ENCODE assay signal across 32 cellular contexts in the genomic region with DNA sequence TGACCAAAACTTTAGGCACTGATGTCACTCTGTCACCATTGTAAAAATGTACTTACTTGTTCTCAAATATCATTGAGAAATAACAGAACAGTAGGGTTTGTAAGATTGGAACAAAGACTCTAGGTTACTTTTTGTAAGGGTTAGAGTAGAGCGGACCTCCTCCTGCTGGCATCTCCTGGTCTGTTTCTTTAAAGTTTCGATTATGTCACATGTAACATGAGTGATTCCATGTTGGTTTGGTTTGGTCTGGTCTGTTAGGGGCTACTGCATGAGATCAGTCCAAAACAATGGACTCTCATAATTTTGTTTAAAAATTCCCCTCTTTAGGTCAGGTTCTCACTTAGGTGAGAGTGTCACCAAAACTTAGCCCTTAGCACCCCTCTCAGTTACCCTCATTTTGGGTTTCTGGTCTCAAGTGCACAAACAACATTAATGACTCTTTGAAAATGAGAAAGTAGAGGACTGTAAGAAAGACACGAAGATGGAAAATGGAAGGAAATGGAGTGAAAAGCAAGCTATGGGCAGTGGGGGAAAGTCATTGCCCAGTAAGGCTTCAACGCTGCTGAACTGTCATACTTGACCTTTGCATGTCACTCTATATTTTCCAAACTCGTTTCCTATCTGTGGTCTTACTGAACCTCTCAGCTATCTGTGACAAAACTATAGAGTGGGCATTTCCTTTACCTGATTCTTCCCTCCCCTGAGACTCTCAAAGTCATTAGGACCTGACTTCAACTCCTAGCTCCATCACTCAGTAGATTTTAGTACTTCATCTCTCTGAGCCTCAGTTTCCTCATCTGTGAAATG. TPM values are rescaled to one million over a fixed set of nuclear protein-coding genes. Genes with fewer than 3 reads are reported as not detected.
DNase-seq lines count a peak whose midpoint lies in the region; ATAC-seq and TF ChIP-seq lines count a peak whose summit lies in the region.
"Had no signal": no experiment of that assay in that cellular context is flagged by ENCODE, and none has a peak within 500 bp of the region (broad histone marks: within the 10 kb centered on the region; RNA-seq: fewer than 3 reads in every experiment).

No MANE protein-coding gene starts in this region.

- no peak overlapping the region for H3K4me2 ChIP-seq in PC-9

- no peak overlapping the region for H3K27ac Mint-ChIP-seq in activated CD4-positive, alpha-beta T cell treated with anti-CD3 and anti-CD28 coated beads for 36 hours
- H3K27ac Mint-ChIP-seq in activated CD4-positive, alpha-beta T cell treated with anti-CD3 and anti-CD28 coated beads, Interleukin-2, amount 10 ng/mL, durations not matched to agents 7 days and 5 days, result no peak overlapping the region
- peak overlapping the region; percentile 12 to 23 for H3K27ac Mint-ChIP-seq in stimulated activated naive CD8-positive, alpha-beta T cell treated with anti-CD3 and anti-CD28 coated beads, Interleukin-15, amount 100 ng/mL, for 72 hours
- H3K27ac Mint-ChIP-seq: IgD-negative memory B cell; natural killer cell treated with Interleukin-12 subunit alpha and Interleukin-12 subunit beta and Interleukin-15 and Interleukin-18, amount 100 ng/mL, for 72 hours; T-helper 17 cell; type B pancreatic cell had no signal

- TF ChIP-seq CTCF in PC-9 (conservative IDR thresholded peaks at IDR 0.05) (no peak), suprapubic skin (IDR thresholded peaks at IDR 0.05) (no peak)

- POLR2A ChIA-PET in activated CD4-positive, alpha-beta T cell treated with anti-CD3 and anti-CD28 coated beads for 36 hours (lab: Charles Lee), result no interaction called here
- POLR2A ChIA-PET in activated CD4-positive, alpha-beta T cell treated with anti-CD3 and anti-CD28 coated beads, Interleukin-2, amount 10 ng/mL, durations not matched to agents 7 days and 5 days (lab: Charles Lee), result no interaction called here
- POLR2A ChIA-PET in PC-9 (lab: Charles Lee; ENCODE audit: unreplicated experiment), result no interaction called here

- H3K36me3 Mint-ChIP-seq in activated CD4-positive, alpha-beta T cell treated with anti-CD3 and anti-CD28 coated beads for 36 hours (ENCODE audit: low read depth), result no peaks in the 10 kb centered on the region
- peaks cover 2% of the 10 kb centered on the region for H3K36me3 Mint-ChIP-seq in activated CD4-positive, alpha-beta T cell treated with anti-CD3 and anti-CD28 coated beads, Interleukin-2, amount 10 ng/mL, durations not matched to agents 7 days and 5 days (ENCODE audit: low read depth)
- H3K36me3 Mint-ChIP-seq: natural killer cell treated with Interleukin-12 subunit alpha and Interleukin-12 subunit beta and Interleukin-15 and Interleukin-18, amount 100 ng/mL, for 72 hours had no signal

- no peak for TF ChIP-seq EP300 in suprapubic skin (IDR thresholded peaks at IDR 0.05)

- H3K27me3 ChIP-seq in PC-9 (ENCODE audit: insufficient read depth, low read depth), result no peaks in the 10 kb centered on the region
- no peaks in the 10 kb centered on the region for H3K27me3 ChIP-seq in suprapubic skin
- H3K27me3 ChIP-seq: gastroesophageal sphincter, right atrium auricular region, spleen had no signal

- 94% methylated on average over 5 of the region's 5 CpGs for WGBS in suprapubic skin

- BruUV-seq in PC-9 (replicated peaks; lab: Mats Ljungman, UMichigan), result no TSS peak

- H3K4me1 Mint-ChIP-seq in activated CD4-positive, alpha-beta T cell treated with anti-CD3 and anti-CD28 coated beads for 36 hours, result peaks cover 15% of the 10 kb centered on the region
- H3K4me1 Mint-ChIP-seq in activated CD4-positive, alpha-beta T cell treated with anti-CD3 and anti-CD28 coated beads, Interleukin-2, amount 10 ng/mL, durations not matched to agents 7 days and 5 days, result peaks cover 26% of the 10 kb centered on the region
- H3K4me1 Mint-ChIP-seq in stimulated activated naive CD8-positive, alpha-beta T cell treated with anti-CD3 and anti-CD28 coated beads, Interleukin-15, amount 100 ng/mL, for 72 hours, result peaks cover 51% of the 10 kb centered on the region

- peaks cover 28% of the 10 kb centered on the region for H3K79me2 ChIP-seq in PC-9 (ENCODE audit: low read depth)

- H4K20me1 ChIP-seq in PC-9 (ENCODE audit: insufficient read depth), result no peaks in the 10 kb centered on the region

- no peak overlapping the region for H3K4me3 Mint-ChIP-seq in activated CD4-positive, alpha-beta T cell treated with anti-CD3 and anti-CD28 coated beads for 36 hours
- no peak overlapping the region for H3K4me3 Mint-ChIP-seq in activated CD4-positive, alpha-beta T cell treated with anti-CD3 and anti-CD28 coated beads, Interleukin-2, amount 10 ng/mL, durations not matched to agents 7 days and 5 days
- H3K4me3 Mint-ChIP-seq in stimulated activated naive CD8-positive, alpha-beta T cell treated with anti-CD3 and anti-CD28 coated beads, Interleukin-15, amount 100 ng/mL, for 72 hours, result peak overlapping the region in 1 of 2 donors; percentile 7
- H3K4me3 Mint-ChIP-seq: IgD-negative memory B cell; natural killer cell treated with Interleukin-12 subunit alpha and Interleukin-12 subunit beta and Interleukin-15 and Interleukin-18, amount 100 ng/mL, for 72 hours; T-helper 17 cell; type B pancreatic cell had no signal

- H3K4me3 ChIP-seq in PC-9 (no peak overlapping the region), suprapubic skin (no peak overlapping the region)
- H3K4me3 ChIP-seq: gastroesophageal sphincter, HAP-1, right atrium auricular region, spleen had no signal

- peaks cover 52% of the 10 kb centered on the region for H3F3A ChIP-seq in PC-9 (ENCODE audit: insufficient read depth, low read depth)

- H3K9me2 ChIP-seq in PC-9 (ENCODE audit: insufficient read depth), result no peaks in the 10 kb centered on the region

- no peak for TF ChIP-seq POLR2A in suprapubic skin (IDR thresholded peaks at IDR 0.05)

- no peak for DNase-seq in activated CD4-positive, alpha-beta T cell treated with anti-CD3 and anti-CD28 coated beads for 36 hours
- DNase-seq in activated CD4-positive, alpha-beta T cell treated with anti-CD3 and anti-CD28 coated beads, Interleukin-2, amount 10 ng/mL, durations not matched to agents 7 days and 5 days, result no peak
- no peak for DNase-seq in PC-9
- DNase-seq in stimulated activated naive CD8-positive, alpha-beta T cell treated with anti-CD3 and anti-CD28 coated beads, Interleukin-15, amount 100 ng/mL, for 72 hours, result no peak
- no peak for DNase-seq in suprapubic skin (ENCODE audit: low spot score in 2 of 2)
- no peak for DNase-seq in iPS-NIHi7 (ENCODE audit: extremely low spot score)
- DNase-seq: activated CD4-positive, alpha-beta T cell treated with anti-CD3 and anti-CD28 coated beads, Interleukin-2, amount 50 U/mL, for 4 hours; activated naive CD4-positive, alpha-beta T cell treated with anti-CD3 and anti-CD28 coated beads, Interleukin-2, amount 50 U/mL, for 16 hours; activated T-cell treated with anti-CD3 and anti-CD28 coated beads, Interleukin-2, amount 50 U/mL, for 1 hour; central memory CD4-positive, alpha-beta T cell; dermis blood vessel endothelial cell; DMS79; NCI-H1105; NCI-H2029 treated with DMSO at 0.1 percent for 48 hours; NCI-H748 treated with DMSO at 0.1 percent for 48 hours; spleen; stimulated activated CD4-positive, alpha-beta T cell treated with anti-CD3 and anti-CD28 coated beads, Interleukin-2, amount 100 ng/mL, for 48 hours; stimulated activated naive CD4-positive, alpha-beta T cell; T-helper 17 cell had no signal

- H3K4me1 ChIP-seq in PC-9 (replicated peaks; ENCODE audit: insufficient read depth) (peaks cover 51% of the 10 kb centered on the region), suprapubic skin (peaks cover 5% of the 10 kb centered on the region)
- H3K4me1 ChIP-seq: gastroesophageal sphincter, HAP-1, right atrium auricular region, spleen had no signal

- intact Hi-C loops in activated CD4-positive, alpha-beta T cell treated with anti-CD3 and anti-CD28 coated beads for 36 hours (cut with DNase I, micrococcal nuclease), result loop anchor here in 1 of 2 experiments (5.0 kb wide), 1 partner anchor 38 kb away; no protein-coding TSS in a partner anchor
- intact Hi-C loops in PC-9 (cut with micrococcal nuclease; ENCODE audit: unreplicated experiment), result no loop called here

- H3K27ac ChIP-seq in PC-9 (peak overlapping the region; percentile 90; the same call in 1 of the 2 replicates), cingulate gyrus (ENCODE audit: low read depth, low read length) (peak overlapping the region; percentile 91), suprapubic skin (no peak overlapping the region)
- H3K27ac ChIP-seq: gastroesophageal sphincter, right atrium auricular region, RWPE1, spleen had no signal

- CTCF ChIA-PET in activated CD4-positive, alpha-beta T cell treated with anti-CD3 and anti-CD28 coated beads for 36 hours (lab: Charles Lee), result no interaction called here
- CTCF ChIA-PET in activated CD4-positive, alpha-beta T cell treated with anti-CD3 and anti-CD28 coated beads, Interleukin-2, amount 10 ng/mL, durations not matched to agents 7 days and 5 days (lab: Charles Lee), result interaction anchor here (0.6 kb wide), 1 partner anchor 539 kb away, joined by 3 read pairs; no protein-coding TSS in a partner anchor
- CTCF ChIA-PET in PC-9 (lab: Charles Lee), result interaction anchor here (0.6 kb wide), 1 partner anchor 1399 kb away, joined by 3 read pairs; no protein-coding TSS in a partner anchor

- H2AFZ ChIP-seq in PC-9, result no peak overlapping the region

- ATAC-seq in activated CD4-positive, alpha-beta T cell treated with anti-CD3 and anti-CD28 coated beads for 36 hours, result peak; percentile 23
- ATAC-seq in stimulated activated naive CD8-positive, alpha-beta T cell treated with anti-CD3 and anti-CD28 coated beads, Interleukin-15, amount 100 ng/mL, for 72 hours, result peak; percentile 75
- ATAC-seq in GM21515 (IDR thresholded peaks at IDR 0.05; ENCODE audit: unreplicated experiment), result no peak
- ATAC-seq: gastroesophageal sphincter; natural killer cell treated with Interleukin-12 subunit alpha and Interleukin-12 subunit beta and Interleukin-15 and Interleukin-18, amount 100 ng/mL, for 72 hours; T-helper 17 cell had no signal

- H3K9me3 Mint-ChIP-seq in activated CD4-positive, alpha-beta T cell treated with anti-CD3 and anti-CD28 coated beads for 36 hours (ENCODE audit: low read depth), result no peaks in the 10 kb centered on the region
- H3K9me3 Mint-ChIP-seq in activated CD4-positive, alpha-beta T cell treated with anti-CD3 and anti-CD28 coated beads, Interleukin-2, amount 10 ng/mL, durations not matched to agents 7 days and 5 days, result no peaks in the 10 kb centered on the region
- H3K9me3 Mint-ChIP-seq in stimulated activated naive CD8-positive, alpha-beta T cell treated with anti-CD3 and anti-CD28 coated beads, Interleukin-15, amount 100 ng/mL, for 72 hours, result no peaks in the 10 kb centered on the region
- H3K9me3 Mint-ChIP-seq: IgD-negative memory B cell; natural killer cell treated with Interleukin-12 subunit alpha and Interleukin-12 subunit beta and Interleukin-15 and Interleukin-18, amount 100 ng/mL, for 72 hours; type B pancreatic cell had no signal

- H3K9me3 ChIP-seq in PC-9 (ENCODE audit: insufficient read depth, low read depth), result no peaks in the 10 kb centered on the region
- no peaks in the 10 kb centered on the region for H3K9me3 ChIP-seq in suprapubic skin
- H3K9me3 ChIP-seq: gastroesophageal sphincter, HAP-1, right atrium auricular region, spleen had no signal

- H3K36me3 ChIP-seq in PC-9 (ENCODE audit: low read depth), result peaks cover 11% of the 10 kb centered on the region; the same call in 1 of the 2 replicates
- H3K36me3 ChIP-seq in suprapubic skin, result peaks cover 10% of the 10 kb centered on the region
- H3K36me3 ChIP-seq: HAP-1 had no signal

- H3K27me3 Mint-ChIP-seq in activated CD4-positive, alpha-beta T cell treated with anti-CD3 and anti-CD28 coated beads for 36 hours, result peaks cover under 1% of the 10 kb centered on the region
- peaks cover 15% of the 10 kb centered on the region for H3K27me3 Mint-ChIP-seq in activated CD4-positive, alpha-beta T cell treated with anti-CD3 and anti-CD28 coated beads, Interleukin-2, amount 10 ng/mL, durations not matched to agents 7 days and 5 days
- H3K27me3 Mint-ChIP-seq in stimulated activated naive CD8-positive, alpha-beta T cell treated with anti-CD3 and anti-CD28 coated beads, Interleukin-15, amount 100 ng/mL, for 72 hours, result no peaks in the 10 kb centered on the region
- H3K27me3 Mint-ChIP-seq: IgD-negative memory B cell; natural killer cell treated with Interleukin-12 subunit alpha and Interleukin-12 subunit beta and Interleukin-15 and Interleukin-18, amount 100 ng/mL, for 72 hours; T-helper 17 cell; type B pancreatic cell had no signal

RNA-seq across cellular contexts. Expression of gene LDHAL6B, which starts 52.7 kb away (rescaled TPM):
- total RNA-seq in activated CD4-positive, alpha-beta T cell treated with anti-CD3 and anti-CD28 coated beads for 36 hours, result not detected
- total RNA-seq in activated CD4-positive, alpha-beta T cell treated with anti-CD3 and anti-CD28 coated beads, Interleukin-2, amount 10 ng/mL, durations not matched to agents 7 days and 5 days, result not detected
- not detected in 2 replicates for total RNA-seq in PC-9 (2021)
- total RNA-seq in suprapubic skin, result not detected
- total RNA-seq: A172; astrocyte; dermis blood vessel endothelial cell; liver; natural killer cell treated with Interleukin-12 subunit alpha and Interleukin-12 subunit beta and Interleukin-15 and Interleukin-18, amount 100 ng/mL, for 72 hours; osteocyte; right atrium auricular region; spleen; T-helper 17 cell had no signal

Comparison
In these comparisons a context has a peak if more than half of its experiments do, and no peak if none do; other contexts are left out.
1. H3K27ac Mint-ChIP-seq: peak in stimulated activated naive CD8-positive, alpha-beta T cell treated with anti-CD3 and anti-CD28 coated beads, Interleukin-15, amount 100 ng/mL, for 72 hours (2 of 2); none in activated CD4-positive, alpha-beta T cell treated with anti-CD3 and anti-CD28 coated beads for 36 hours (single experiment) and activated CD4-positive, alpha-beta T cell treated with anti-CD3 and anti-CD28 coated beads, Interleukin-2, amount 10 ng/mL, durations not matched to agents 7 days and 5 days (single experiment).